8 cellular contexts compared by ENCODE assay signal in genomic region chr2:234497592-234498023, GRCh38. TPM values are rescaled to one million over a fixed set of nuclear protein-coding genes. Genes with fewer than 3 reads are reported as not detected.
DNase-seq lines count a peak whose midpoint lies in the region; ATAC-seq, FAIRE-seq and TF ChIP-seq lines count a peak whose summit lies in the region.

No MANE protein-coding gene starts in this region.

- no peaks in the 10 kb centered on the region for H3F3A ChIP-seq in OCI-LY1 (ENCODE audit: insufficient read depth, low read length)

- no peak for FAIRE-seq in frontal cortex (lab: Jason Lieb, UNC)

- H4K20me1 ChIP-seq in BLaER1 = peaks cover 42% of the 10 kb centered on the region
- H4K20me1 ChIP-seq in OCI-LY1 (ENCODE audit: insufficient read depth, low read length) = no peaks in the 10 kb centered on the region

- no peak overlapping the region for H2AFZ ChIP-seq in OCI-LY1 (ENCODE audit: low read length)

- H3K4me1 ChIP-seq in BLaER1 (peaks cover 40% of the 10 kb centered on the region), OCI-LY1 (ENCODE audit: insufficient read depth, low read length, severe bottlenecking) (peaks cover 18% of the 10 kb centered on the region), ectodermal cell (ENCODE audit: control insufficient read depth, insufficient read depth, low read length) (peaks cover 6% of the 10 kb centered on the region)

- H3K9ac ChIP-seq in BLaER1 (peak overlapping the region; percentile 82), OCI-LY1 (ENCODE audit: low read length) (no peak overlapping the region; the same call in 1 of the 2 replicates)

- no peak for ATAC-seq in HG02973 (IDR thresholded peaks at IDR 0.05; ENCODE audit: unreplicated experiment)

- H3K9me2 ChIP-seq in OCI-LY1 (ENCODE audit: low read depth, low read length) = no peaks in the 10 kb centered on the region

- H3K9me3 ChIP-seq in BLaER1 (peaks cover 4% of the 10 kb centered on the region; the same call in 1 of the 2 replicates), OCI-LY1 (ENCODE audit: low read length) (no peaks in the 10 kb centered on the region), ectodermal cell (ENCODE audit: control insufficient read depth, low read length) (no peaks in the 10 kb centered on the region)

- H3K27ac ChIP-seq in BLaER1 (peak overlapping the region; percentile 90), OCI-LY1 (ENCODE audit: low read depth, low read length, poor library complexity, severe bottlenecking) (no peak overlapping the region), ectodermal cell (ENCODE audit: insufficient read depth, low read depth, low read length, poor library complexity, severe bottlenecking) (peak overlapping the region; percentile 88)

- H3K79me2 ChIP-seq in OCI-LY1 (ENCODE audit: insufficient read depth, low read length) = no peaks in the 10 kb centered on the region

- H3K4me3 ChIP-seq in BLaER1 (peak overlapping the region; percentile 67), OCI-LY1 (ENCODE audit: low read depth, low read length, poor library complexity, severe bottlenecking) (peak overlapping the region; percentile 50), ectodermal cell (ENCODE audit: insufficient read depth, low read depth, low read length) (peak overlapping the region; percentile 50)

- H3K4me3 Mint-ChIP-seq in nephron progenitor cell = peak overlapping the region; percentile 78

- H3K27me3 ChIP-seq in BLaER1 = no peaks in the 10 kb centered on the region
- no peaks in the 10 kb centered on the region for H3K27me3 ChIP-seq in OCI-LY1 (ENCODE audit: insufficient read depth, low read length)
- no peaks in the 10 kb centered on the region for H3K27me3 ChIP-seq in ectodermal cell (ENCODE audit: control insufficient read depth, insufficient read depth, low read length, poor library complexity, severe bottlenecking)

- TF ChIP-seq CTCF in OCI-LY1 (IDR thresholded peaks at IDR 0.05; ENCODE audit: low read length) = no peak
- no peak for TF ChIP-seq CTCF in nephron progenitor cell (IDR thresholded peaks at IDR 0.05)

- H3K36me3 ChIP-seq in BLaER1 = peaks cover 37% of the 10 kb centered on the region
- H3K36me3 ChIP-seq in OCI-LY1 (ENCODE audit: insufficient read depth, low read length) = no peaks in the 10 kb centered on the region
- peaks cover 3% of the 10 kb centered on the region for H3K36me3 ChIP-seq in ectodermal cell (ENCODE audit: control insufficient read depth, insufficient read depth, low read length)

- no peak overlapping the region for H3K27ac Mint-ChIP-seq in nephron progenitor cell

- H3K36me3 Mint-ChIP-seq in nephron progenitor cell (ENCODE audit: low read depth) = peaks cover 20% of the 10 kb centered on the region

- DNase-seq in nephron progenitor cell = no peak
- no peak for DNase-seq in RKO (ENCODE audit: low spot score)
- no peak for DNase-seq in frontal cortex (ENCODE audit: low spot score in 2 of 2)
- DNase-seq in superior temporal gyrus (ENCODE audit: extremely low spot score) = no peak

- no peaks in the 10 kb centered on the region for H3K9me3 Mint-ChIP-seq in nephron progenitor cell

- 31 to 34% methylated on average over 33 of the region's 33 CpGs for WGBS in ectodermal cell, 2 experiments

- peaks cover 3% of the 10 kb centered on the region for H3K27me3 Mint-ChIP-seq in nephron progenitor cell (ENCODE audit: low read depth, poor library complexity)

- H3K4me2 ChIP-seq in BLaER1 = peak overlapping the region; percentile 94
- H3K4me2 ChIP-seq in OCI-LY1 (ENCODE audit: low read length) = no peak overlapping the region

- H3K4me1 Mint-ChIP-seq in nephron progenitor cell = peaks cover 52% of the 10 kb centered on the region

RNA-seq across cellular contexts. Expression of gene ARL4C, which starts 0.7 kb away (rescaled TPM):
- 219 TPM for polyA plus RNA-seq in ectodermal cell (2013, experiment 1 of 4)
- 213 TPM for polyA plus RNA-seq in ectodermal cell (2013, experiment 2 of 4)
- 153 TPM for polyA plus RNA-seq in ectodermal cell (2013, experiment 3 of 4)
- polyA plus RNA-seq in ectodermal cell (2013, experiment 4 of 4) = 169 TPM
- total RNA-seq in frontal cortex = 41.2 TPM
